In genomic region chrX:106007815-106008214, GRCh38 we compare ENCODE assay signal across 24 cellular contexts. TPM values are rescaled to one million over a fixed set of nuclear protein-coding genes. Genes with fewer than 3 reads are reported as not detected.
"Had no signal": no experiment of that assay in that cellular context is flagged by ENCODE, and none has a peak within 500 bp of the region (broad histone marks: within the 10 kb centered on the region; RNA-seq: fewer than 3 reads in every experiment).

No MANE protein-coding gene starts in this region.

- H3K9ac ChIP-seq: SK-N-SH had no signal

- FAIRE-seq: RCC 7860 had no signal

- H3K4me3 ChIP-seq: MG63 had no signal

- H3K9me3 ChIP-seq: MG63, SK-N-SH had no signal

- DNase-seq: IMR-90, Karpas-422, KG1, MG63, NCI-H1092 treated with DMSO at 0.1 percent for 48 hours, NCI-H1436, NCI-H187, NCI-H2029, NCI-H2081 treated with DMSO at 0.1 percent for 48 hours, NCI-H2171, NCI-H226, NCI-H446, NCI-H510A, NCI-H524 treated with DMSO at 0.1 percent for 48 hours, NCI-H69, NCI-H774, Right ventricle myocardium superior, RPMI8226, SIG-M5, SK-N-SH, SW 1271 had no signal

- H3K36me3 ChIP-seq: MG63 had no signal

- H3K27me3 ChIP-seq: MG63 had no signal

- H3K4me2 ChIP-seq: SK-N-SH had no signal

RNA-seq across cellular contexts. Expression of gene SERPINA7, which starts 30.7 kb away (rescaled TPM):
- total RNA-seq: HT1080, IMR-90, Right ventricle myocardium superior, SK-MEL-5 had no signal
- polyA plus RNA-seq: IMR-90, SK-N-SH had no signal
